Comparison of ENCODE assay signal across 2 cellular contexts in the genomic region with DNA sequence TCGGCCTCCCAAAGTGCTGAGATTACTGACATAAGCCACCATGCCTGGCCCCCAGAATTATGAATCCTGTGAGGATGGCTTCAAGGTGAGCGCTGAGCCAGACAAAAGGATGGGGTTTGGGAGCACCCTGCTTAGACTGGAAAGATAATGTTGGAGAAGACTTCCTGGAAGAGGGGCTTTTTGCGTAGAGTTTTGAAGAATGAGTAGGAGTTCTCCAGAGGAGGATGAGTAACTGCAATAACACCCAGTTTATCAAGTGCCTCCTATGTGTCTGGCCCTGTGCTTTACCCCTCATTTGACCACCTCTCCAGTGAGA.
A peak's percentile ranks its signal among the peaks of the same experiment; 100 is the strongest.
TF ChIP-seq lines count a peak whose summit lies in the region.

No MANE protein-coding gene starts in this region.

TF ChIP-seq in Ishikawa, 13 proteins besides CTCF, POLR2A, EP300 and RAD21:
- TF ChIP-seq ZBTB7A (IDR thresholded peaks at IDR 0.05; ENCODE audit: low read depth) (0 out of 2 replicates have a peak, but pooled peaks have one; percentile 2), FOXM1 (IDR thresholded peaks at IDR 0.05; ENCODE audit: borderline replicate concordance, low read depth) (no peak), YY1 (IDR thresholded peaks at IDR 0.05; ENCODE audit: low read depth) (no peak)
- TF ChIP-seq, protein P1, sequence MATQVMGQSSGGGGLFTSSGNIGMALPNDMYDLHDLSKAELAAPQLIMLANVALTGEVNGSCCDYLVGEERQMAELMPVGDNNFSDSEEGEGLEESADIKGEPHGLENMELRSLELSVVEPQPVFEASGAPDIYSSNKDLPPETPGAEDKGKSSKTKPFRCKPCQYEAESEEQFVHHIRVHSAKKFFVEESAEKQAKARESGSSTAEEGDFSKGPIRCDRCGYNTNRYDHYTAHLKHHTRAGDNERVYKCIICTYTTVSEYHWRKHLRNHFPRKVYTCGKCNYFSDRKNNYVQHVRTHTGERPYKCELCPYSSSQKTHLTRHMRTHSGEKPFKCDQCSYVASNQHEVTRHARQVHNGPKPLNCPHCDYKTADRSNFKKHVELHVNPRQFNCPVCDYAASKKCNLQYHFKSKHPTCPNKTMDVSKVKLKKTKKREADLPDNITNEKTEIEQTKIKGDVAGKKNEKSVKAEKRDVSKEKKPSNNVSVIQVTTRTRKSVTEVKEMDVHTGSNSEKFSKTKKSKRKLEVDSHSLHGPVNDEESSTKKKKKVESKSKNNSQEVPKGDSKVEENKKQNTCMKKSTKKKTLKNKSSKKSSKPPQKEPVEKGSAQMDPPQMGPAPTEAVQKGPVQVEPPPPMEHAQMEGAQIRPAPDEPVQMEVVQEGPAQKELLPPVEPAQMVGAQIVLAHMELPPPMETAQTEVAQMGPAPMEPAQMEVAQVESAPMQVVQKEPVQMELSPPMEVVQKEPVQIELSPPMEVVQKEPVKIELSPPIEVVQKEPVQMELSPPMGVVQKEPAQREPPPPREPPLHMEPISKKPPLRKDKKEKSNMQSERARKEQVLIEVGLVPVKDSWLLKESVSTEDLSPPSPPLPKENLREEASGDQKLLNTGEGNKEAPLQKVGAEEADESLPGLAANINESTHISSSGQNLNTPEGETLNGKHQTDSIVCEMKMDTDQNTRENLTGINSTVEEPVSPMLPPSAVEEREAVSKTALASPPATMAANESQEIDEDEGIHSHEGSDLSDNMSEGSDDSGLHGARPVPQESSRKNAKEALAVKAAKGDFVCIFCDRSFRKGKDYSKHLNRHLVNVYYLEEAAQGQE (IDR thresholded peaks at IDR 0.05; ENCODE audit: low read depth) = no peak
TF ChIP-seq in Ishikawa: peak in this region for 1.

TF ChIP-seq in H1, 55 proteins besides CTCF, POLR2A, EP300 and RAD21:
- TF ChIP-seq BRCA1 (IDR thresholded peaks at IDR 0.05; ENCODE audit: low read depth, low read length) (no peak), SIRT6 (IDR thresholded peaks at IDR 0.05; ENCODE audit: low read length) (no peak), SP4 (IDR thresholded peaks at IDR 0.05; ENCODE audit: low read length) (no peak), EZH2 (IDR thresholded peaks at IDR 0.05; ENCODE audit: low read depth, low read length, severe bottlenecking) (no peak), HDAC6 (IDR thresholded peaks at IDR 0.05; ENCODE audit: low read depth, low read length) (no peak), PHF8 (conservative IDR thresholded peaks at IDR 0.05; ENCODE audit: low read depth, low read length) (no peak), GTF2F1 (IDR thresholded peaks at IDR 0.05; ENCODE audit: borderline replicate concordance, low read depth, low read length) (no peak), CREB1 (IDR thresholded peaks at IDR 0.05) (no peak), ZNF274 (IDR thresholded peaks at IDR 0.05; ENCODE audit: borderline replicate concordance, extremely low read depth, low read length) (no peak), SUZ12 (IDR thresholded peaks at IDR 0.05; ENCODE audit: low read length) (no peak), JUND (IDR thresholded peaks at IDR 0.05; ENCODE audit: low read length) (no peak), BCL11A (IDR thresholded peaks at IDR 0.05; ENCODE audit: low read depth in 2 of 2, low read length in 2 of 2) (no peak), BACH1 (IDR thresholded peaks at IDR 0.05; ENCODE audit: low read length) (no peak), RXRA (IDR thresholded peaks at IDR 0.05; ENCODE audit: insufficient read depth, low read depth, low read length) (no peak), FOSL1 (IDR thresholded peaks at IDR 0.05; ENCODE audit: insufficient read depth, low read depth, low read length) (no peak)
